Comparison of ENCODE assay signal across 35 cellular contexts in the genomic region with DNA sequence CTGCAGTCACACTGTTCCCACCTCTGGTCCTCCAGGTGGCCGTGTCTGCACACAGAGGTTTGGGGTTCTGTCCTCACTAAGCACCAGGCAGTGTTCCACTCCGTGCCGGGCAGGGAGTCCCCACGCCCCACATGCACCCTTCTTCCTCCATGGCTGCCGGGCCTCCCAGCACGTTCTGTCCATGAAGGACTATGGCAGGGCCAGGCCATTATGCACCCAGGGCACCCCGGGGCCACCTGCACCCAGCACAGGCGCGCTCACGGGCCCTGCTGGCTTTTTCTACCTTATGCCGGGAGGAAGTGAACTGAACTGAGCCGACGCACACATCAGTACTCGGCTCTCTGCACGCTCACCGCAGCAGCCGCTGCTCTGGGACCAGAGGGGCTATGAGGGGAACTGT. TPM values are rescaled to one million over a fixed set of nuclear protein-coding genes. Genes with fewer than 3 reads are reported as not detected.
"Had no signal": no experiment of that assay in that cellular context is flagged by ENCODE, and none has a peak within 500 bp of the region (broad histone marks: within the 10 kb centered on the region; RNA-seq: fewer than 3 reads in every experiment).

No MANE protein-coding gene starts in this region.

- H3K4me1 ChIP-seq: adrenal gland, body of pancreas, breast epithelium had no signal

- DNase-seq: activated B cell treated with CpG ODN at 0.5 μM for 24 hours; activated CD4-positive, alpha-beta memory T cell treated with anti-CD3 and anti-CD28 coated beads for 36 hours; activated CD4-positive, alpha-beta T cell treated with anti-CD3 and anti-CD28 coated beads for 4 hours; activated CD4-positive, alpha-beta T cell treated with anti-CD3 and anti-CD28 coated beads, Interleukin-2, amount 10 ng/mL, durations not matched to agents 24 days and 14 days; activated CD4-positive, alpha-beta T cell treated with anti-CD3 and anti-CD28 coated beads, Interleukin-2, amount 50 U/mL, for 1 hour; activated CD4-positive, alpha-beta T cell treated with anti-CD3 and anti-CD28 coated beads, Interleukin-2, amount 50 U/mL, for 4 hours; activated CD4-positive, CD25-positive, alpha-beta regulatory T cell treated with anti-CD3 and anti-CD28 coated beads, Interleukin-2, amount 50 U/mL, for 72 hours; activated CD8-positive, alpha-beta memory T cell treated with anti-CD3 and anti-CD28 coated beads, Interleukin-2, amount 50 U/mL, for 4 hours; activated CD8-positive, alpha-beta T cell treated with anti-CD3 and anti-CD28 coated beads for 36 hours; activated effector memory CD4-positive, alpha-beta T cell treated with anti-CD3 and anti-CD28 coated beads, Interleukin-2, amount 50 U/mL, for 16 hours; activated gamma-delta T cell treated with Interleukin-2 at 50 U/mL for 16 hours; activated naive CD4-positive, alpha-beta T cell; activated naive CD4-positive, alpha-beta T cell treated with anti-CD3 and anti-CD28 coated beads for 36 hours; activated naive CD4-positive, alpha-beta T cell treated with anti-CD3 and anti-CD28 coated beads, Interleukin-2, amount 50 U/mL, for 16 hours; activated naive CD8-positive, alpha-beta T cell treated with anti-CD3 and anti-CD28 coated beads for 36 hours; activated T-cell treated with anti-CD3 and anti-CD28 coated beads for 4 hours; activated T-cell treated with anti-CD3 and anti-CD28 coated beads, Interleukin-2, amount 50 U/mL, for 1 hour; activated T-cell treated with anti-CD3 and anti-CD28 coated beads, Interleukin-2, amount 50 U/mL, for 4 hours; activated T-cell treated with anti-CD3 and anti-CD28 coated beads, Interleukin-2, amount 50 U/mL, for 72 hours; adrenal gland; amniotic stem cell; aorta; body of pancreas; brain microvascular endothelial cell; central memory CD4-positive, alpha-beta T cell; T-helper 1 cell; T-helper 2 cell; T-helper 9 cell had no signal

- ATAC-seq: activated CD8-positive, alpha-beta T cell treated with anti-CD3 and anti-CD28 coated beads for 36 hours; activated naive CD4-positive, alpha-beta T cell treated with anti-CD3 and anti-CD28 coated beads, Interleukin-2, amount 50 U/mL, for 72 hours; activated T-cell treated with anti-CD3 and anti-CD28 coated beads, Interleukin-2, amount 50 U/mL, for 4 hours; activated T-cell treated with anti-CD3 and anti-CD28 coated beads, Interleukin-2, amount 50 U/mL, for 72 hours; activated T-helper 17 cell treated with anti-CD3 and anti-CD28 coated beads, Interleukin-2, amount 50 U/mL, for 72 hours; body of pancreas had no signal

- H3K27me3 ChIP-seq: adrenal gland, body of pancreas, brain microvascular endothelial cell, breast epithelium had no signal

- H3K4me3 ChIP-seq: adrenal gland, body of pancreas, breast epithelium had no signal

- H3K9me3 ChIP-seq: adrenal gland, body of pancreas, breast epithelium had no signal

- H3K27ac ChIP-seq: adrenal gland, body of pancreas, brain microvascular endothelial cell, breast epithelium, VCaP had no signal

- FAIRE-seq: astrocyte, TTC549 had no signal

RNA-seq across cellular contexts. Expression of gene HES5, which starts 13.9 kb away (rescaled TPM):
- total RNA-seq: activated B cell treated with CpG ODN at 0.5 μM for 24 hours; activated CD4-positive, alpha-beta T cell treated with anti-CD3 and anti-CD28 coated beads, Interleukin-2, amount 10 ng/mL, durations not matched to agents 24 days and 14 days; activated CD8-positive, alpha-beta T cell treated with anti-CD3 and anti-CD28 coated beads for 36 hours; activated naive CD4-positive, alpha-beta T cell treated with anti-CD3 and anti-CD28 coated beads for 36 hours; activated T-cell treated with anti-CD3 and anti-CD28 coated beads, Interleukin-2, amount 50 U/mL, for 4 hours; activated T-helper 1 cell treated with anti-CD3 and anti-CD28 coated beads, Interleukin-12 subunit alpha, Interleukin-12 subunit beta, Interleukin-2, Interleukin-4 antibody, amounts not matched to agents 30 ng/mL and 10 ng/mL and 1 ng/mL, durations not matched to agents 14 hours and 24 hours and 36 hours; activated T-helper 17 cell treated with anti-CD3 and anti-CD28 coated beads, Interleukin-2, amount 50 U/mL, for 72 hours; adrenal gland; astrocyte; body of pancreas; breast epithelium had no signal
- polyA plus RNA-seq: adrenal gland, aorta had no signal

RNA-seq across cellular contexts. Expression of gene PLCH2, which starts 40.0 kb away (rescaled TPM):
- polyA plus RNA-seq: aorta had no signal
